In the genomic region with DNA sequence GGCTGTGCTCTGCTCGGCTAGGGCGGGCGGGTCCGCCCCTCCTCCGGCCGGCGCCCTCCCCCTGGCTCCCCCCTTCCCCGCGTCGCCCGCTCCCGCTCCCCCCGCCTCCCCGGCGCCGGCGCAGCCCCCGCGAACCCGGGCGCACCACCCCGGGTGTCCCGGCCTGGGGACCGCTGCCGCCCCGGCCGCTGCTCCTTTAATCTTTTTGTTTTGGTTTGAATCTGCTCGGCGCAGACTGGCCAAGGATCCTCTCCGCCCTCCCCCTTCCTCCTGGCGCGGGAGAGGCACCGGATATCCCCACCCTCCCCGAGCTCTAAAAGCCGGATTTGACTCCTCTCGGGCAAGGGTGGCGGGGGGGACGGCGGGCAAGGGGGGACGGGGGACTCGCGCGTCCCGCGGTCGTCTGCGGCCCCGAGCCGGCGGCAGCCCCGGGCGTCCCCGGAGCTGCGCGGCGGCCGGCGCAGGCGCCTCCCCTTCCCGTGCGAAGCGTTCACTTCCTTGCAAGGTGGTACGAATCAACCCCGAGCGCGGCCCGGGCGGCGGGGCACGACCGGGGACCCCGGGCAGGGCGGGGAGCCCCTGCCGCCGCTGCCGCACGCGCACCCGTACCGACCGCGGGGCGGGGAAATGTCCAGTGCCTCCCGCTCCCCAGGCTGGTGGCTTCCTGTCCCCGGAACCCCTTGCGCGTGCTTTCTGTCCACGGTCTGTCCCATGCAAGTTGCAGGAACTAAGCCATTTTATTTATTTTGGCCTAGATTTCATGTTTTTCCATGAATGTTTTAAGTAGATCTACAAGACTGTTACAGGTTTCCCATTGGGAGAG, we compare ENCODE assay signal across 8 cellular contexts. TPM values are rescaled to one million over a fixed set of nuclear protein-coding genes. Genes with fewer than 3 reads are reported as not detected.
A peak's percentile ranks its signal among the peaks of the same experiment; 100 is the strongest.
DNase-seq lines count a peak whose midpoint lies in the region; ATAC-seq, FAIRE-seq and TF ChIP-seq lines count a peak whose summit lies in the region.

A gene with protein sequence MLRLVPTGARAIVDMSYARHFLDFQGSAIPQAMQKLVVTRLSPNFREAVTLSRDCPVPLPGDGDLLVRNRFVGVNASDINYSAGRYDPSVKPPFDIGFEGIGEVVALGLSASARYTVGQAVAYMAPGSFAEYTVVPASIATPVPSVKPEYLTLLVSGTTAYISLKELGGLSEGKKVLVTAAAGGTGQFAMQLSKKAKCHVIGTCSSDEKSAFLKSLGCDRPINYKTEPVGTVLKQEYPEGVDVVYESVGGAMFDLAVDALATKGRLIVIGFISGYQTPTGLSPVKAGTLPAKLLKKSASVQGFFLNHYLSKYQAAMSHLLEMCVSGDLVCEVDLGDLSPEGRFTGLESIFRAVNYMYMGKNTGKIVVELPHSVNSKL (minus strand): TSS at position 11 of the 823 bp plus-strand sequence. CDS start 81 bp downstream, outside the sequence.

- H3K4me1 ChIP-seq in adipocyte (ENCODE audit: control insufficient read depth, insufficient read depth, low read length): peaks cover 50% of the 10 kb centered on the region
- peaks cover 13 to 18% of the 10 kb centered on the region in 2 experiments for H3K4me1 ChIP-seq in trophoblast cell (ENCODE audit: control insufficient read depth in 1 of 2, insufficient read depth in 2 of 2, low read length in 2 of 2)
- no peaks in the 10 kb centered on the region for H3K4me1 ChIP-seq in urinary bladder (ENCODE audit: insufficient read depth)

- peak within 1 kb of the TSS; percentile 97 to 100 (median 99) for H3K4me3 Mint-ChIP-seq in T-cell

- H4K12ac ChIP-seq in trophoblast cell (ENCODE audit: low read depth, low read length): peak within 1 kb of the TSS; percentile 84

- DNase-seq in GM12891 (ENCODE audit: insufficient read length, low spot score): peak; percentile 65
- peak; percentile 66 to 97 (median 92) for DNase-seq in NCI-H1417 (lab: John Stamatoyannopoulos, UW)
- DNase-seq in T-cell: peak; percentile 54 to 80 (median 69)
- peak; percentile 86 for DNase-seq in adipocyte (ENCODE audit: low read depth)
- DNase-seq in Right ventricle myocardium superior: peak; percentile 91
- peak; percentile 30 to 63 for DNase-seq in trophoblast cell

- peak; percentile 84 for FAIRE-seq in GM12891 (lab: Jason Lieb, UNC)

- CTCF ChIA-PET in T-cell (lab: Charles Lee): interaction anchor here in 1 of 2 donors (0.6 kb wide), 2 partner anchors 45 to 46 kb away, joined by 3 read pairs; no protein-coding TSS in a partner anchor

- H4K91ac ChIP-seq in trophoblast cell (ENCODE audit: low read depth, low read length): peak within 1 kb of the TSS; percentile 97

- H2AK5ac ChIP-seq in trophoblast cell (ENCODE audit: low read length): no peak within 1 kb of the TSS

- intact Hi-C loops in Right ventricle myocardium superior (cut with DNase I): no loop called here

- ATAC-seq in HG02678 (IDR thresholded peaks at IDR 0.05; ENCODE audit: unreplicated experiment): peak; percentile 48
- peak; percentile 61 to 67 (median 64) for ATAC-seq in T-cell (replicated peaks in 1 of 4)
- peak; percentile 65 for ATAC-seq in Right ventricle myocardium superior (ENCODE audit: poor library complexity)

- peak within 1 kb of the TSS; percentile 67 for H3K4ac ChIP-seq in trophoblast cell (ENCODE audit: low read depth, low read length)

- peak within 1 kb of the TSS; percentile 82 for H3K9ac ChIP-seq in adipocyte (ENCODE audit: low read length)
- peak within 1 kb of the TSS; percentile 57 for H3K9ac ChIP-seq in trophoblast cell (ENCODE audit: low read length)

- H3K27ac Mint-ChIP-seq in T-cell: peak within 1 kb of the TSS; percentile 95 to 96

- H2AFZ ChIP-seq in trophoblast cell (ENCODE audit: insufficient read depth, low read length, poor library complexity): peak within 1 kb of the TSS; percentile 99

- H3K4me3 ChIP-seq in adipocyte (ENCODE audit: low read length) (peak within 1 kb of the TSS; percentile 93), trophoblast cell (ENCODE audit: low read depth, low read length) (peak within 1 kb of the TSS; percentile 83), urinary bladder (ENCODE audit: low read depth, low read length) (peak within 1 kb of the TSS; percentile 100)

- H3K18ac ChIP-seq in trophoblast cell (ENCODE audit: low read length): peak within 1 kb of the TSS; percentile 83

- peak within 1 kb of the TSS; percentile 68 for H2BK5ac ChIP-seq in trophoblast cell (ENCODE audit: low read depth, low read length, poor library complexity)

- H2BK12ac ChIP-seq in trophoblast cell (ENCODE audit: low read length): no peak within 1 kb of the TSS

- H3K23ac ChIP-seq in trophoblast cell (ENCODE audit: low read length): peak within 1 kb of the TSS; percentile 76

- H3K4me1 Mint-ChIP-seq in T-cell: peaks cover 61 to 64% (median 63%) of the 10 kb centered on the region in 3 donors

- H3K36me3 ChIP-seq in adipocyte (ENCODE audit: control insufficient read depth, insufficient read depth, low read length, severe bottlenecking) (no peaks in the 10 kb centered on the region), trophoblast cell (ENCODE audit: control insufficient read depth in 1 of 2, insufficient read depth in 2 of 2, low read length in 2 of 2) (no peaks in the 10 kb centered on the region), urinary bladder (ENCODE audit: insufficient read depth) (peaks cover 2% of the 10 kb centered on the region)

- H3K9me3 ChIP-seq in adipocyte (ENCODE audit: control insufficient read depth, low read length): no peaks in the 10 kb centered on the region
- H3K9me3 ChIP-seq in trophoblast cell (ENCODE audit: insufficient read depth, low read depth, low read length): peaks cover 4% of the 10 kb centered on the region

- H3K27ac ChIP-seq in trophoblast cell (ENCODE audit: low read depth, low read length) (peak within 1 kb of the TSS; percentile 77), urinary bladder (ENCODE audit: low read depth) (peak within 1 kb of the TSS; percentile 99)

- H3K14ac ChIP-seq in trophoblast cell (ENCODE audit: low read length): peak within 1 kb of the TSS; percentile 91

- WGBS in trophoblast cell (ENCODE audit: extremely low coverage, insufficient coverage, insufficient read length): no CpG with 5 or more reads among the region's 88 CpGs
- WGBS in urinary bladder: 1% methylated on average over 87 of the region's 88 CpGs

- TF ChIP-seq POLR2A in GM12891 (IDR thresholded peaks at IDR 0.05; ENCODE audit: low read depth, low read length): 0 out of 2 replicates have a peak, but pooled peaks have one; percentile 44

- H3K4me2 ChIP-seq in trophoblast cell (ENCODE audit: low read length): peak within 1 kb of the TSS; percentile 84

- H4K8ac ChIP-seq in trophoblast cell (ENCODE audit: low read depth, low read length): peak within 1 kb of the TSS; percentile 93

- no peaks in the 10 kb centered on the region for H3K9me3 Mint-ChIP-seq in T-cell

- H3K27me3 ChIP-seq in adipocyte (replicated peaks; ENCODE audit: control insufficient read depth, insufficient read depth, low read length) (no peaks in the 10 kb centered on the region), trophoblast cell (ENCODE audit: insufficient read depth, low read length) (peaks cover 50% of the 10 kb centered on the region)

- peaks cover 5% of the 10 kb centered on the region for H3K79me2 ChIP-seq in trophoblast cell (ENCODE audit: control insufficient read depth, insufficient read depth, low read length, poor library complexity)

- peak within 1 kb of the TSS; percentile 71 for H2BK120ac ChIP-seq in trophoblast cell (ENCODE audit: insufficient read depth, low read length, poor library complexity)

- POLR2A ChIA-PET in T-cell (lab: Charles Lee): interaction anchor here in 1 of 2 donors (0.6 kb wide), 2 partner anchors 173 to 225 kb away, joined by 3 to 5 read pairs; no protein-coding TSS in a partner anchor

- H3K36me3 Mint-ChIP-seq in T-cell: peaks cover 3% of the 10 kb centered on the region

- H3K79me1 ChIP-seq in trophoblast cell (ENCODE audit: low read length): peaks cover 8% of the 10 kb centered on the region

- H3K27me3 Mint-ChIP-seq in T-cell: no peaks in the 10 kb centered on the region

TF ChIP-seq in GM12891, 5 proteins besides CTCF, POLR2A, EP300 and RAD21:
- TF ChIP-seq SPI1 (IDR thresholded peaks at IDR 0.05; ENCODE audit: low read depth, low read length) (peak; percentile 30; the same call in 1 of the 2 replicates), PAX5 (IDR thresholded peaks at IDR 0.05; ENCODE audit: insufficient read depth, low read length, severe bottlenecking) (no peak), POLR2AphosphoS5 (IDR thresholded peaks at IDR 0.05; ENCODE audit: low read depth, low read length) (peak; percentile 53; the same call in 1 of the 2 replicates), POU2F2 (IDR thresholded peaks at IDR 0.05; ENCODE audit: low read depth, low read length) (peak; percentile 25; the same call in 1 of the 2 replicates), TAF1 (IDR thresholded peaks at IDR 0.05; ENCODE audit: low read depth, low read length) (peak; percentile 34; the same call in 1 of the 2 replicates)

RNA-seq across cellular contexts. Expression of the gene that starts here (rescaled TPM):
- 23.2 TPM for polyA plus RNA-seq in GM12891 (2012; ENCODE audit: low read depth, missing spikeins)
- total RNA-seq in T-cell (10 to 100 TPM; 32.8 to 44.1 (median 36.5) TPM), Right ventricle myocardium superior (81.5 TPM), urinary bladder (20.8 TPM)
- 2.7 and 3.5 TPM in 2 replicates for polyA plus RNA-seq in trophoblast cell (2013)
- 23.9 TPM for polyA plus RNA-seq in urinary bladder

Comparison
In these comparisons a context has a peak if more than half of its experiments do, and no peak if none do; other contexts are left out.
1. Peak in every context shown above with its lines: DNase-seq, ATAC-seq, H3K4me3 ChIP-seq and H3K27ac ChIP-seq.